Comparison of ENCODE assay signal across 20 cellular contexts in the genomic region with DNA sequence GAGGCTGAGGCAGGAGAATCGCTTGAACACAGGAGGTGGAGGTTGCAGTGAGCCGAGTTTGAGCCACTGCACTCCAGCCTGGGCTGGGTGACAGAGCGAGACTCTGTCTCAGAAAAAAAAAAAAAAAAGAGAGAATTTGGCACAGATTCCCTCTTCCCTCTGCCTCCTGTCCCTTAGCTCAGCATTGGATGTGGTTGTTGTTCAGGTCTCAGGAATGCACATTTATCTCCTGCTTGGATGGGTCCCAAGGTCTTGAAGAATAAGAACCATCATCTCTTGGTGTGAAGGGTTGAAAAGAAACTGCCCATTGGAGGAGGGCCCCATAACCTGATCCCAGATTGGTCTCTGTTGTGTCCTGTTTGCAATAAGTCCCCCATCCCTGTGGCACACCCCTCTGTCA.
"Had no signal": no experiment of that assay in that cellular context is flagged by ENCODE, and none has a peak within 500 bp of the region (broad histone marks: within the 10 kb centered on the region; RNA-seq: fewer than 3 reads in every experiment).

No MANE protein-coding gene starts in this region.

- H3K9me3 ChIP-seq: ascending aorta, psoas muscle, right lobe of liver, spleen had no signal

- DNase-seq: activated CD4-positive, alpha-beta T cell treated with anti-CD3 and anti-CD28 coated beads, Interleukin-2, amount 50 U/mL, for 48 hours; activated CD4-positive, CD25-positive, alpha-beta regulatory T cell treated with anti-CD3 and anti-CD28 coated beads, Interleukin-2, amount 50 U/mL, for 72 hours; activated gamma-delta T cell; activated naive CD8-positive, alpha-beta T cell treated with anti-CD3 and anti-CD28 coated beads, Interleukin-2, amount 10 ng/mL, durations not matched to agents 7 days and 5 days; activated T-cell treated with anti-CD3 and anti-CD28 coated beads, Interleukin-2, amount 50 U/mL, for 4 hours; central memory CD4-positive, alpha-beta T cell; cortex of kidney; effector memory CD4-positive, alpha-beta T cell; glutamatergic neuron; immature natural killer cell; occipital lobe; psoas muscle; right lobe of liver; spleen; stimulated activated CD4-positive, alpha-beta T cell treated with anti-CD3 and anti-CD28 coated beads, Interleukin-1b, Interleukin-23, amount 100 ng/mL, for 48 hours; trophoblast cell had no signal

- H3K27me3 ChIP-seq: ascending aorta, right lobe of liver, spleen had no signal

- H3K27ac ChIP-seq: ascending aorta, psoas muscle, right lobe of liver, spleen had no signal

- H3K27ac Mint-ChIP-seq: activated naive CD8-positive, alpha-beta T cell treated with anti-CD3 and anti-CD28 coated beads, Interleukin-2, amount 10 ng/mL, durations not matched to agents 7 days and 5 days; immature natural killer cell; memory B cell; nephron; stimulated activated memory B cell treated with anti-CD40 and anti-IgM and Interleukin-4, amounts not matched to agents 10 μg/mL and 1 μg/mL and 100 μg/mL, for 72 hours had no signal

- ATAC-seq: activated T-cell treated with anti-CD3 and anti-CD28 coated beads, Interleukin-2, amount 50 U/mL, for 4 hours; psoas muscle; right lobe of liver; stimulated activated memory B cell treated with anti-CD40 and anti-IgM and Interleukin-4, amounts not matched to agents 10 μg/mL and 1 μg/mL and 100 μg/mL, for 72 hours had no signal

- H3K36me3 ChIP-seq: ascending aorta, right lobe of liver, spleen had no signal

- H3K27me3 Mint-ChIP-seq: activated naive CD8-positive, alpha-beta T cell treated with anti-CD3 and anti-CD28 coated beads, Interleukin-2, amount 10 ng/mL, durations not matched to agents 7 days and 5 days had no signal

- H3K4me1 ChIP-seq: ascending aorta, psoas muscle, right lobe of liver, spleen had no signal

- H3K4me3 Mint-ChIP-seq: activated naive CD8-positive, alpha-beta T cell treated with anti-CD3 and anti-CD28 coated beads, Interleukin-2, amount 10 ng/mL, durations not matched to agents 7 days and 5 days; activated T-cell treated with anti-CD3 and anti-CD28 coated beads, Interleukin-2, amount 50 U/mL, for 4 hours; immature natural killer cell; memory B cell; nephron; stimulated activated memory B cell treated with anti-CD40 and anti-IgM and Interleukin-4, amounts not matched to agents 10 μg/mL and 1 μg/mL and 100 μg/mL, for 72 hours had no signal

- H3K4me3 ChIP-seq: ascending aorta, psoas muscle, right lobe of liver, spleen had no signal

- H3K4me1 Mint-ChIP-seq: memory B cell had no signal

- H3K9me3 Mint-ChIP-seq: activated naive CD8-positive, alpha-beta T cell treated with anti-CD3 and anti-CD28 coated beads, Interleukin-2, amount 10 ng/mL, durations not matched to agents 7 days and 5 days; activated T-cell treated with anti-CD3 and anti-CD28 coated beads, Interleukin-2, amount 50 U/mL, for 4 hours; immature natural killer cell; memory B cell; nephron; stimulated activated memory B cell treated with anti-CD40 and anti-IgM and Interleukin-4, amounts not matched to agents 10 μg/mL and 1 μg/mL and 100 μg/mL, for 72 hours had no signal

- H3K36me3 Mint-ChIP-seq: activated naive CD8-positive, alpha-beta T cell treated with anti-CD3 and anti-CD28 coated beads, Interleukin-2, amount 10 ng/mL, durations not matched to agents 7 days and 5 days; immature natural killer cell; memory B cell; stimulated activated memory B cell treated with anti-CD40 and anti-IgM and Interleukin-4, amounts not matched to agents 10 μg/mL and 1 μg/mL and 100 μg/mL, for 72 hours had no signal
